Comparison of ENCODE assay signal across 14 cellular contexts in genomic region chrX:7444967-7445366, GRCh38.
DNase-seq lines count a peak whose midpoint lies in the region; ATAC-seq, FAIRE-seq and TF ChIP-seq lines count a peak whose summit lies in the region.
"Had no signal": no experiment of that assay in that cellular context is flagged by ENCODE, and none has a peak within 500 bp of the region (broad histone marks: within the 10 kb centered on the region; RNA-seq: fewer than 3 reads in every experiment).

No MANE protein-coding gene starts in this region.

- no peaks in the 10 kb centered on the region; the same call in 2 of the 3 replicates for H3K9me3 ChIP-seq in GM12878 (replicated peaks; ENCODE audit: control insufficient read depth, insufficient read depth, low read length)
- H3K9me3 ChIP-seq: neutrophil had no signal

- H3K4me1 ChIP-seq in GM12878 (ENCODE audit: control insufficient read depth, insufficient read depth, low read length), result no peaks in the 10 kb centered on the region

- POLR2A ChIA-PET in GM12878 (lab: Charles Lee), result no interaction called here

- no peak for TF ChIP-seq RAD21 in GM12878 (IDR thresholded peaks at IDR 0.05; ENCODE audit: insufficient read depth, low read depth, low read length)

- RAD21 ChIA-PET in GM12878 (lab: Charles Lee; ENCODE audit: unreplicated experiment), result no interaction called here

- CTCF ChIA-PET in GM12878 (lab: Yijun Ruan, JAX), result no interaction called here

- SMC1A ChIA-PET in GM12878 (lab: Charles Lee; ENCODE audit: uncharacterized antibody, unreplicated experiment), result no interaction called here

- H3K27ac ChIP-seq in GM12878 (ENCODE audit: control insufficient read depth, insufficient read depth), result no peak overlapping the region
- H3K27ac ChIP-seq: neutrophil, SK-N-MC had no signal

- no peak for TF ChIP-seq CTCF in GM12878 (IDR thresholded peaks at IDR 0.05 in 2 of 3, conservative IDR thresholded peaks at IDR 0.05 in 1 of 3; ENCODE audit: control insufficient read depth in 2 of 3, extremely low read depth in 1 of 3, insufficient read depth in 1 of 3, low read depth in 3 of 3, low read length in 3 of 3)

- no peak overlapping the region for H3K9ac ChIP-seq in GM12878 (ENCODE audit: control insufficient read depth, insufficient read depth, low read length)

- FAIRE-seq in GM12878 (lab: Jason Lieb, UNC), result peak; percentile 31

- TF ChIP-seq EP300 in GM12878 (IDR thresholded peaks at IDR 0.05; ENCODE audit: borderline replicate concordance in 1 of 2, control insufficient read depth in 1 of 2, low read depth in 2 of 2, low read length in 2 of 2), result peak; percentile 50 to 80; a peak in 2 of 4 replicates

- WGBS in GM12878 (ENCODE audit: insufficient coverage, insufficient replicate concordance, low lambda C conversion rate, missing lambda C conversion rate), result 41% methylated on average over 2 of the region's 2 CpGs

- no peaks in the 10 kb centered on the region for H3K79me2 ChIP-seq in GM12878 (ENCODE audit: control insufficient read depth, insufficient read depth, low read length)

- no peak overlapping the region for H3K4me3 ChIP-seq in GM12878
- H3K4me3 ChIP-seq: SK-N-MC had no signal

- in situ Hi-C loops in GM12878 (cut with MboI), result no loop called here

- H4K20me1 ChIP-seq in GM12878 (ENCODE audit: control insufficient read depth, insufficient read depth), result no peaks in the 10 kb centered on the region

- H3K36me3 ChIP-seq in GM12878 (ENCODE audit: control insufficient read depth in 2 of 2, insufficient read depth in 2 of 2, low read length in 1 of 2), result no peaks in the 10 kb centered on the region
- H3K36me3 ChIP-seq: neutrophil had no signal

- H2AFZ ChIP-seq in GM12878 (ENCODE audit: control insufficient read depth, low read depth, low read length), result no peak overlapping the region

- H3K27me3 ChIP-seq in GM12878 (replicated peaks in 1 of 2; ENCODE audit: control insufficient read depth in 2 of 2, insufficient read depth in 2 of 2, low read length in 1 of 2), result no peaks in the 10 kb centered on the region
- H3K27me3 ChIP-seq: neutrophil had no signal

- DNase-seq in GM12878 (ENCODE audit: low read depth, low spot score), result peak; percentile 8
- no peak for DNase-seq in cardiac septum (ENCODE audit: low spot score)
- no peak for DNase-seq in anterior cingulate cortex (lab: John Stamatoyannopoulos, UW)
- DNase-seq in NCI-H510A treated with DMSO at 0.1 percent for 48 hours (lab: John Stamatoyannopoulos, UW), result no peak
- DNase-seq in NCI-H524 (lab: John Stamatoyannopoulos, UW), result no peak
- DNase-seq: activated CD4-positive, alpha-beta T cell treated with anti-CD3 and anti-CD28 coated beads, Interleukin-2, amount 50 U/mL, for 1 hour; Calu3; islet precursor cell; NCI-H446 treated with DMSO at 0.1 percent for 48 hours had no signal

- TF ChIP-seq POLR2A in GM12878 (IDR thresholded peaks at IDR 0.05; ENCODE audit: low read depth, low read length), result no peak

- no peak overlapping the region for H3K4me2 ChIP-seq in GM12878 (ENCODE audit: control insufficient read depth, insufficient read depth)

- ATAC-seq in GM18867 (IDR thresholded peaks at IDR 0.05; ENCODE audit: unreplicated experiment), result peak; percentile 100
- ATAC-seq in GM21447 (IDR thresholded peaks at IDR 0.05; ENCODE audit: unreplicated experiment), result peak; percentile 99
- peak; percentile 69 for ATAC-seq in HG03135 (IDR thresholded peaks at IDR 0.05; ENCODE audit: unreplicated experiment)
- ATAC-seq in GM12878, result peak; percentile 99

- BruUV-seq in GM12878 (replicated peaks; lab: Mats Ljungman, UMichigan), result no TSS peak

- intact Hi-C loops in GM12878 (cut with micrococcal nuclease; ENCODE audit: unreplicated experiment) (no loop called here), cardiac septum (cut with DNase I) (no loop called here)

TF ChIP-seq in GM12878, 131 proteins besides CTCF, POLR2A, EP300 and RAD21 (continues in another document):
- TF ChIP-seq ASH2L (IDR thresholded peaks at IDR 0.05; ENCODE audit: borderline replicate concordance, low read depth), result no peak
- TF ChIP-seq, protein P1, sequence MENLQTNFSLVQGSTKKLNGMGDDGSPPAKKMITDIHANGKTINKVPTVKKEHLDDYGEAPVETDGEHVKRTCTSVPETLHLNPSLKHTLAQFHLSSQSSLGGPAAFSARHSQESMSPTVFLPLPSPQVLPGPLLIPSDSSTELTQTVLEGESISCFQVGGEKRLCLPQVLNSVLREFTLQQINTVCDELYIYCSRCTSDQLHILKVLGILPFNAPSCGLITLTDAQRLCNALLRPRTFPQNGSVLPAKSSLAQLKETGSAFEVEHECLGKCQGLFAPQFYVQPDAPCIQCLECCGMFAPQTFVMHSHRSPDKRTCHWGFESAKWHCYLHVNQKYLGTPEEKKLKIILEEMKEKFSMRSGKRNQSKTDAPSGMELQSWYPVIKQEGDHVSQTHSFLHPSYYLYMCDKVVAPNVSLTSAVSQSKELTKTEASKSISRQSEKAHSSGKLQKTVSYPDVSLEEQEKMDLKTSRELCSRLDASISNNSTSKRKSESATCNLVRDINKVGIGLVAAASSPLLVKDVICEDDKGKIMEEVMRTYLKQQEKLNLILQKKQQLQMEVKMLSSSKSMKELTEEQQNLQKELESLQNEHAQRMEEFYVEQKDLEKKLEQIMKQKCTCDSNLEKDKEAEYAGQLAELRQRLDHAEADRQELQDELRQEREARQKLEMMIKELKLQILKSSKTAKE (IDR thresholded peaks at IDR 0.05; ENCODE audit: low read depth, poor library complexity, severe bottlenecking), result peak; percentile 22
- peak; percentile 31; the same call in 1 of the 2 replicates for TF ChIP-seq BMI1 (IDR thresholded peaks at IDR 0.05; ENCODE audit: borderline replicate concordance)
- TF ChIP-seq NR2F1 (conservative IDR thresholded peaks at IDR 0.05), result peak; percentile 41; the same call in 1 of the 2 replicates
- peak; percentile 50 to 80; a peak in 3 of 4 replicates for TF ChIP-seq BHLHE40 (IDR thresholded peaks at IDR 0.05; ENCODE audit: borderline replicate concordance in 1 of 2, low read depth in 2 of 2, low read length in 1 of 2)
- peak; percentile 83 for TF ChIP-seq MTA2 (IDR thresholded peaks at IDR 0.05; ENCODE audit: low read depth)
- TF ChIP-seq, protein P2, sequence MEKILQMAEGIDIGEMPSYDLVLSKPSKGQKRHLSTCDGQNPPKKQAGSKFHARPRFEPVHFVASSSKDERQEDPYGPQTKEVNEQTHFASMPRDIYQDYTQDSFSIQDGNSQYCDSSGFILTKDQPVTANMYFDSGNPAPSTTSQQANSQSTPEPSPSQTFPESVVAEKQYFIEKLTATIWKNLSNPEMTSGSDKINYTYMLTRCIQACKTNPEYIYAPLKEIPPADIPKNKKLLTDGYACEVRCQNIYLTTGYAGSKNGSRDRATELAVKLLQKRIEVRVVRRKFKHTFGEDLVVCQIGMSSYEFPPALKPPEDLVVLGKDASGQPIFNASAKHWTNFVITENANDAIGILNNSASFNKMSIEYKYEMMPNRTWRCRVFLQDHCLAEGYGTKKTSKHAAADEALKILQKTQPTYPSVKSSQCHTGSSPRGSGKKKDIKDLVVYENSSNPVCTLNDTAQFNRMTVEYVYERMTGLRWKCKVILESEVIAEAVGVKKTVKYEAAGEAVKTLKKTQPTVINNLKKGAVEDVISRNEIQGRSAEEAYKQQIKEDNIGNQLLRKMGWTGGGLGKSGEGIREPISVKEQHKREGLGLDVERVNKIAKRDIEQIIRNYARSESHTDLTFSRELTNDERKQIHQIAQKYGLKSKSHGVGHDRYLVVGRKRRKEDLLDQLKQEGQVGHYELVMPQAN (conservative IDR thresholded peaks at IDR 0.05), result no peak
- no peak for TF ChIP-seq CREM (IDR thresholded peaks at IDR 0.05; ENCODE audit: low read depth)
- TF ChIP-seq JUND (IDR thresholded peaks at IDR 0.05; ENCODE audit: low read depth, low read length), result peak; percentile 11; the same call in 1 of the 2 replicates
- TF ChIP-seq SREBF2 (IDR thresholded peaks at IDR 0.05; ENCODE audit: low read length), result no peak
- TF ChIP-seq SPI1 (IDR thresholded peaks at IDR 0.05; ENCODE audit: borderline replicate concordance, insufficient read depth, low read depth, low read length), result peak; percentile 14; the same call in 1 of the 2 replicates
- TF ChIP-seq MEF2B (IDR thresholded peaks at IDR 0.05; ENCODE audit: partially characterized antibody, poor library complexity, severe bottlenecking), result peak; percentile 41
- peak; percentile 40; the same call in 1 of the 2 replicates for TF ChIP-seq NBN (IDR thresholded peaks at IDR 0.05)
- no peak for TF ChIP-seq ZNF217 (IDR thresholded peaks at IDR 0.05)
- TF ChIP-seq BCL11A (IDR thresholded peaks at IDR 0.05; ENCODE audit: low read depth, low read length), result peak; percentile 37; the same call in 1 of the 2 replicates
- peak; percentile 82; the same call in 1 of the 2 replicates for TF ChIP-seq BACH1 (IDR thresholded peaks at IDR 0.05; ENCODE audit: borderline replicate concordance)
- TF ChIP-seq YBX1 (IDR thresholded peaks at IDR 0.05), result no peak
- peak; percentile 75 for TF ChIP-seq RELB (IDR thresholded peaks at IDR 0.05; ENCODE audit: low read depth)
- TF ChIP-seq, protein P3, sequence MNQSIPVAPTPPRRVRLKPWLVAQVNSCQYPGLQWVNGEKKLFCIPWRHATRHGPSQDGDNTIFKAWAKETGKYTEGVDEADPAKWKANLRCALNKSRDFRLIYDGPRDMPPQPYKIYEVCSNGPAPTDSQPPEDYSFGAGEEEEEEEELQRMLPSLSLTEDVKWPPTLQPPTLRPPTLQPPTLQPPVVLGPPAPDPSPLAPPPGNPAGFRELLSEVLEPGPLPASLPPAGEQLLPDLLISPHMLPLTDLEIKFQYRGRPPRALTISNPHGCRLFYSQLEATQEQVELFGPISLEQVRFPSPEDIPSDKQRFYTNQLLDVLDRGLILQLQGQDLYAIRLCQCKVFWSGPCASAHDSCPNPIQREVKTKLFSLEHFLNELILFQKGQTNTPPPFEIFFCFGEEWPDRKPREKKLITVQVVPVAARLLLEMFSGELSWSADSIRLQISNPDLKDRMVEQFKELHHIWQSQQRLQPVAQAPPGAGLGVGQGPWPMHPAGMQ (IDR thresholded peaks at IDR 0.05; ENCODE audit: borderline replicate concordance), result no peak
- peak; percentile 90 to 92 for TF ChIP-seq IKZF2 (IDR thresholded peaks at IDR 0.05)
